In the genomic region with DNA sequence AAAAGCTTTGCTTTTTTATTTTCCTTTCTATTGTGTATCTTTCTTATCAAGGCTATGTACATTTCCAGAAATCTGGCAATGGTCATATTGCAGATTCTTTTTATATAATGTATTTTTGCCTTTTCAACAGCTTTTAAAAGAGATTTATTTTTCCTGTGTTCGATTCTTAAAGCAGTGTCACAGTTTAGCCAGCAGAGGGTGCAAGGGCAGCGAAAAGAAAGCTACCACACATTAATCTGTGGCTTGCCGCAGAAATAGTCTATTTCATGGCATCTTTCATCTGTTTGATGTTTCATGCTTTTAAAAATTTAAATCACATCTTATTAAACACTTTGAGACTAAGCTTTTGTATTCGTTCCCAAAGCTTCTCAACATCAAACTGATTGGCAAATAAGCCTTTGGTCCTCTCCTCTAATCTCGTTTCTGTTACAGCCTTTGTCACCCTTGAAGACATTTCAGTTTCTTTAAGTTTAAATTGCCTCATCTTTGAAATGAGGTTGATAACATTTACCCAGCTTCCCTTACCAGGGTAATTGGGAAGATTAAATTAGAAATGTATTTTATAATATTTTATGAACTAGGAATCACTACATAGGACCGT, we compare ENCODE assay signal across 8 cellular contexts.
A peak's percentile ranks its signal among the peaks of the same experiment; 100 is the strongest.
DNase-seq lines count a peak whose midpoint lies in the region; ATAC-seq and TF ChIP-seq lines count a peak whose summit lies in the region.

No MANE protein-coding gene starts in this region.

- H3K27me3 ChIP-seq in body of pancreas = no peaks in the 10 kb centered on the region
- no peaks in the 10 kb centered on the region for H3K27me3 ChIP-seq in transverse colon

- TF ChIP-seq POLR2A in body of pancreas (IDR thresholded peaks at IDR 0.05) = no peak
- no peak for TF ChIP-seq POLR2A in transverse colon (IDR thresholded peaks at IDR 0.05)

- no peak for TF ChIP-seq EP300 in transverse colon (IDR thresholded peaks at IDR 0.05; ENCODE audit: low read depth)

- intact Hi-C loops in OCI-LY7 (cut with micrococcal nuclease; ENCODE audit: unreplicated experiment) (no loop called here), body of pancreas (cut with DNase I) (no loop called here), left colon (cut with DNase I, micrococcal nuclease) (no loop called here), transverse colon (cut with DNase I; ENCODE audit: low total_unique reads) (no loop called here)

- no peaks in the 10 kb centered on the region for H3K9me3 ChIP-seq in OCI-LY7 (ENCODE audit: low read length)
- H3K9me3 ChIP-seq in body of pancreas = no peaks in the 10 kb centered on the region
- no peaks in the 10 kb centered on the region for H3K9me3 ChIP-seq in transverse colon

- H3K4me1 ChIP-seq in OCI-LY7 (ENCODE audit: insufficient read depth, low read length, poor library complexity, severe bottlenecking) (no peaks in the 10 kb centered on the region), body of pancreas (no peaks in the 10 kb centered on the region), transverse colon (no peaks in the 10 kb centered on the region)

- TF ChIP-seq CTCF in GM12874 (IDR thresholded peaks at IDR 0.05; ENCODE audit: insufficient read depth, low read depth, low read length) = peak; percentile 67
- TF ChIP-seq CTCF in OCI-LY7 (conservative IDR thresholded peaks at IDR 0.05; ENCODE audit: low read length) = peak; percentile 78
- peak; percentile 49 to 87 (median 63) for TF ChIP-seq CTCF in body of pancreas (IDR thresholded peaks at IDR 0.05)
- peak; percentile 40 to 73 (median 66) for TF ChIP-seq CTCF in transverse colon (IDR thresholded peaks at IDR 0.05)

- DNase-seq in Ammon's horn (ENCODE audit: low spot score) (peak; percentile 56), OCI-LY7 (ENCODE audit: low spot score) (peak; percentile 5), body of pancreas (peak in 3 of 4 donors; percentile 19 to 28 (median 25)), left colon (peak in 1 of 2 donors; percentile 12), transverse colon (no peak)

- H3K4me3 ChIP-seq in OCI-LY7 (ENCODE audit: low read depth, low read length, poor library complexity, severe bottlenecking) (no peak overlapping the region), body of pancreas (no peak overlapping the region), transverse colon (no peak overlapping the region)

- no peaks in the 10 kb centered on the region for H3K9me2 ChIP-seq in OCI-LY7 (ENCODE audit: insufficient read depth, low read length)

- H3K27ac ChIP-seq in OCI-LY7 (ENCODE audit: low read depth, low read length, poor library complexity, severe bottlenecking) (no peak overlapping the region), body of pancreas (no peak overlapping the region), transverse colon (no peak overlapping the region)

- ATAC-seq in body of pancreas = no peak
- ATAC-seq in left colon = peak; percentile 58
- ATAC-seq in HG02938 (IDR thresholded peaks at IDR 0.05; ENCODE audit: unreplicated experiment) = no peak
- no peak for ATAC-seq in GM21717 (IDR thresholded peaks at IDR 0.05; ENCODE audit: unreplicated experiment)

- H4K20me1 ChIP-seq in OCI-LY7 (ENCODE audit: insufficient read depth, low read length) = no peaks in the 10 kb centered on the region

- in situ Hi-C loops in transverse colon (cut with MboI; ENCODE audit: low pct_ligation_motif_present in 1 of 4, low pct_unique_long_range_greater_than_20kb in 1 of 4, low sequenced_read_pairs in 3 of 4) = no loop called here

- no peak overlapping the region for H3K4me2 ChIP-seq in OCI-LY7 (ENCODE audit: low read length)

- no TSS peak for BruUV-seq in OCI-LY7 (replicated peaks; lab: Mats Ljungman, UMichigan)

- POLR2A ChIA-PET in OCI-LY7 (lab: Charles Lee) = no interaction called here

- WGBS in body of pancreas, 2 donors = 38 to 39% methylated on average over 6 of the region's 6 CpGs
- WGBS in transverse colon (ENCODE audit: low coverage in 1 of 2), 2 donors = 42 to 52% methylated on average over 6 of the region's 6 CpGs

- H3K79me2 ChIP-seq in OCI-LY7 (ENCODE audit: insufficient read depth, low read depth, low read length) = no peaks in the 10 kb centered on the region

- no peak overlapping the region for H2AFZ ChIP-seq in OCI-LY7 (ENCODE audit: low read length)

- CTCF ChIA-PET in OCI-LY7 (lab: Charles Lee; ENCODE audit: unreplicated experiment) = no interaction called here

- H3K36me3 ChIP-seq in OCI-LY7 (ENCODE audit: insufficient read depth, low read length) (peaks cover 4% of the 10 kb centered on the region; the same call in 1 of the 2 replicates), body of pancreas (replicated peaks in 1 of 2; ENCODE audit: insufficient read depth in 1 of 2, low read depth in 2 of 2) (no peaks in the 10 kb centered on the region), transverse colon (peaks cover 0 to 21% (median 5%) of the 10 kb centered on the region in 4 donors)
